8 cellular contexts compared by ENCODE assay signal in genomic region chr3:159252772-159253384, GRCh38.
DNase-seq lines count a peak whose midpoint lies in the region; TF ChIP-seq lines count a peak whose summit lies in the region.

No MANE protein-coding gene starts in this region.

- CTCF ChIA-PET in GM10248 (lab: Yijun Ruan, JAX): interaction anchor here (0.7 to 13.1 kb wide), 13 partner anchors 6 to 455 kb away, joined by 3 to 86 read pairs (median 4); no protein-coding TSS in a partner anchor

- POLR2A ChIA-PET in GM10248 (lab: Yijun Ruan, JAX): no interaction called here

- DNase-seq in GM10248 (ENCODE audit: extremely low spot score) (peak; percentile 24), SK-N-DZ (ENCODE audit: low spot score) (peak; percentile 80), glomerular endothelial cell (ENCODE audit: extremely low read depth, low read depth, low spot score) (peak; percentile 42), NCI-H2029 treated with DMSO at 0.1 percent for 48 hours (lab: John Stamatoyannopoulos, UW) (no peak), 8988T (no peak), germinal center (ENCODE audit: low spot score) (no peak), NCI-H1092 (lab: John Stamatoyannopoulos, UW) (no peak)

- TF ChIP-seq RAD21 in Ishikawa (IDR thresholded peaks at IDR 0.05; ENCODE audit: low read depth): peak; percentile 60

- peak; percentile 54 for TF ChIP-seq CTCF in GM10248 (IDR thresholded peaks at IDR 0.05; ENCODE audit: control extremely low read depth, extremely low read depth, low read depth, missing control alignments)

- TF ChIP-seq EP300 in Ishikawa (IDR thresholded peaks at IDR 0.05; ENCODE audit: borderline replicate concordance): no peak

TF ChIP-seq in Ishikawa, 13 proteins besides CTCF, POLR2A, EP300 and RAD21:
- no peak for TF ChIP-seq ZBTB7A (IDR thresholded peaks at IDR 0.05; ENCODE audit: low read depth)
- TF ChIP-seq TCF12 (IDR thresholded peaks at IDR 0.05; ENCODE audit: low read depth): no peak
- TF ChIP-seq TAF1 (IDR thresholded peaks at IDR 0.05; ENCODE audit: low read depth): no peak
- TF ChIP-seq TEAD4 (IDR thresholded peaks at IDR 0.05): no peak
- no peak for TF ChIP-seq FOXM1 (IDR thresholded peaks at IDR 0.05; ENCODE audit: borderline replicate concordance, low read depth)
- no peak for TF ChIP-seq YY1 (IDR thresholded peaks at IDR 0.05; ENCODE audit: low read depth)

Comparison
In these comparisons a context has a peak if more than half of its experiments do, and no peak if none do; other contexts are left out.
1. DNase-seq: peak in GM10248 (single experiment), SK-N-DZ (single experiment) and glomerular endothelial cell (single experiment); none in NCI-H2029 treated with DMSO at 0.1 percent for 48 hours (single experiment), 8988T (single experiment), germinal center (single experiment) and NCI-H1092 (single experiment).